In the genomic region with DNA sequence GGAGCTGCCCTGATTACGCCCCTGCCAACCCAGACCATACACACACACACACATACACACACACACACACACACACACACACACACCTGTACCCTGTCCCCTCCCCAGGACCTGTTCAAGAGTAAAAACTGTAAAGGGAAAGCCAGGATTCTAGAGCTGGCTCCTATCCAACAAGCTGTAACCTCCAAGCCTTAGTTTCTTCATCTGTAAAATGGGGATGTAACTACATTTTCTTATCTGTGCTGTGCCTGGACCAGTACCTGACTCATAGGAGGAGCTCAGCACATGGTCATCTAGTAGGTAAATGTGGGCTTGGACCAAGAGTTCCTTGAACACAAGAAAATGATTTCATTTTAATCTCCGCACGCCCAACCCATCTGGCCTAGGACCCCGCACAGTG, we compare ENCODE assay signal across 13 cellular contexts.
DNase-seq lines count a peak whose midpoint lies in the region; ATAC-seq, FAIRE-seq and TF ChIP-seq lines count a peak whose summit lies in the region.
"Had no signal": no experiment of that assay in that cellular context is flagged by ENCODE, and none has a peak within 500 bp of the region (broad histone marks: within the 10 kb centered on the region; RNA-seq: fewer than 3 reads in every experiment).

No MANE protein-coding gene starts in this region.

- whole genome bisulfite sequencing in A549 (ENCODE audit: missing lambda C conversion rate) = 97% methylated on average over 4 of the region's 4 CpGs
- 100% methylated on average over 3 of the region's 4 CpGs; no CpG with 5 or more reads in 1 of the 2 donors for WGBS in gastroesophageal sphincter (ENCODE audit: low coverage in 1 of 2), 2 donors
- WGBS in trophoblast cell (ENCODE audit: extremely low coverage, insufficient coverage, insufficient read length) = no CpG with 5 or more reads among the region's 4 CpGs

- H2AK5ac ChIP-seq in trophoblast cell (ENCODE audit: low read length) = no peak overlapping the region

- H2BK120ac ChIP-seq in trophoblast cell (ENCODE audit: insufficient read depth, low read length, poor library complexity) = no peak overlapping the region

- no peak overlapping the region for H4K8ac ChIP-seq in trophoblast cell (ENCODE audit: low read depth, low read length)

- no peaks in the 10 kb centered on the region for H3K9me3 Mint-ChIP-seq in astrocyte (ENCODE audit: unreplicated experiment)
- H3K9me3 Mint-ChIP-seq: CD4-positive, alpha-beta T cell had no signal

- TF ChIP-seq CTCF in A549 (IDR thresholded peaks at IDR 0.05) (no peak), astrocyte (IDR thresholded peaks at IDR 0.05; ENCODE audit: insufficient read depth, low read depth, low read length) (no peak), gastroesophageal sphincter (IDR thresholded peaks at IDR 0.05) (no peak)

- no peak overlapping the region for H4K12ac ChIP-seq in trophoblast cell (ENCODE audit: low read depth, low read length)

- ATAC-seq in A549 = no peak
- ATAC-seq in gastroesophageal sphincter = no peak

- H3K4ac ChIP-seq in trophoblast cell (ENCODE audit: low read depth, low read length) = no peak overlapping the region

- peaks cover 16% of the 10 kb centered on the region for H3K4me1 Mint-ChIP-seq in astrocyte (ENCODE audit: low read depth, unreplicated experiment)

- H3K36me3 Mint-ChIP-seq in astrocyte (ENCODE audit: low read depth, unreplicated experiment) = peaks cover 5% of the 10 kb centered on the region

- no peak overlapping the region for H3K18ac ChIP-seq in trophoblast cell (ENCODE audit: low read length)

- H3K79me2 ChIP-seq in astrocyte (ENCODE audit: insufficient read depth, low read length) (peaks cover 49% of the 10 kb centered on the region), trophoblast cell (ENCODE audit: control insufficient read depth, insufficient read depth, low read length, poor library complexity) (no peaks in the 10 kb centered on the region)

- no peak for TF ChIP-seq EP300 in A549 (IDR thresholded peaks at IDR 0.05)
- no peak for TF ChIP-seq EP300 in gastroesophageal sphincter (IDR thresholded peaks at IDR 0.05)

- H3K14ac ChIP-seq in trophoblast cell (ENCODE audit: low read length) = no peak overlapping the region

- H3K9me3 ChIP-seq in A549 (no peaks in the 10 kb centered on the region), astrocyte (ENCODE audit: insufficient read depth, low read depth, low read length) (no peaks in the 10 kb centered on the region), gastroesophageal sphincter (no peaks in the 10 kb centered on the region), trophoblast cell (ENCODE audit: insufficient read depth, low read depth, low read length) (no peaks in the 10 kb centered on the region)

- H3K4me2 ChIP-seq in A549 (no peak overlapping the region), astrocyte (ENCODE audit: low read length) (no peak overlapping the region), trophoblast cell (ENCODE audit: low read length) (no peak overlapping the region)

- H3K4me3 ChIP-seq in A549 (no peak overlapping the region), astrocyte (ENCODE audit: insufficient read depth, low read depth, low read length) (no peak overlapping the region), gastroesophageal sphincter (no peak overlapping the region), trophoblast cell (ENCODE audit: low read depth, low read length) (no peak overlapping the region)

- H2BK5ac ChIP-seq in trophoblast cell (ENCODE audit: low read depth, low read length, poor library complexity) = no peak overlapping the region

- H3K9ac ChIP-seq in astrocyte (ENCODE audit: low read length) = peak overlapping the region; percentile 1
- H3K9ac ChIP-seq in trophoblast cell (ENCODE audit: low read length) = no peak overlapping the region

- peaks cover 83% of the 10 kb centered on the region for H4K20me1 ChIP-seq in astrocyte (ENCODE audit: insufficient read depth, low read length)

- CTCF ChIA-PET in A549 (lab: Yijun Ruan, JAX) = interaction anchor here (0.7 to 14.8 kb wide), 34 partner anchors 8 to 1160 kb away, joined by 3 to 373 read pairs (median 4); a partner anchor contains a TSS

- no peak overlapping the region for H3K4me3 Mint-ChIP-seq in astrocyte (ENCODE audit: unreplicated experiment)
- H3K4me3 Mint-ChIP-seq: B cell; CD4-positive, alpha-beta T cell; HFFc6 had no signal

- H2AFZ ChIP-seq in astrocyte (ENCODE audit: low read depth, low read length) = no peak overlapping the region
- H2AFZ ChIP-seq in trophoblast cell (ENCODE audit: insufficient read depth, low read length, poor library complexity) = no peak overlapping the region

- peaks cover 38% of the 10 kb centered on the region for H3K4me1 ChIP-seq in A549
- H3K4me1 ChIP-seq in astrocyte (ENCODE audit: insufficient read depth, low read length) = peaks cover 25% of the 10 kb centered on the region
- H3K4me1 ChIP-seq in gastroesophageal sphincter = peaks cover 0 to 63% (median 26%) of the 10 kb centered on the region in 3 donors
- peaks cover 6 to 13% of the 10 kb centered on the region in 2 experiments for H3K4me1 ChIP-seq in trophoblast cell (ENCODE audit: control insufficient read depth in 1 of 2, insufficient read depth in 2 of 2, low read length in 2 of 2)

- no peak overlapping the region for H2BK12ac ChIP-seq in trophoblast cell (ENCODE audit: low read length)

- no peak overlapping the region for H3K27ac Mint-ChIP-seq in astrocyte (ENCODE audit: unreplicated experiment)
- H3K27ac Mint-ChIP-seq: B cell; CD4-positive, alpha-beta T cell; HFFc6 had no signal

- H3K27me3 ChIP-seq in astrocyte (ENCODE audit: insufficient read depth, low read length) (no peaks in the 10 kb centered on the region), gastroesophageal sphincter (no peaks in the 10 kb centered on the region), trophoblast cell (ENCODE audit: insufficient read depth, low read length) (no peaks in the 10 kb centered on the region)

- DNase-seq in A549 (ENCODE audit: low read depth in 1 of 2, low spot score in 1 of 2) (no peak), astrocyte (ENCODE audit: low read depth) (no peak), trophoblast cell (no peak), NCI-H146 (lab: John Stamatoyannopoulos, UW) (no peak), NOMO-1 treated with DMSO at 0.1 percent for 48 hours (lab: John Stamatoyannopoulos, UW; ENCODE audit: unreplicated experiment) (no peak)
- no peak for DNase-seq in activated CD8-positive, alpha-beta memory T cell treated with anti-CD3 and anti-CD28 coated beads, Interleukin-2, amount 50 U/mL, for 48 hours
- DNase-seq: DMS 273 treated with DMSO at 0.1 percent for 48 hours had no signal

- no peak overlapping the region for H3K23ac ChIP-seq in trophoblast cell (ENCODE audit: low read length)

- peaks cover 5% of the 10 kb centered on the region for H3K79me1 ChIP-seq in trophoblast cell (ENCODE audit: low read length)

- POLR2A ChIA-PET in A549 (lab: Yijun Ruan, JAX) = interaction anchor here (0.6 kb wide), 1 partner anchor 992 kb away, joined by 3 read pairs; no protein-coding TSS in a partner anchor

- H3K27ac ChIP-seq in A549 (peak overlapping the region in 1 of 2 experiments; percentile 88; a peak in 3 of 6 replicates), astrocyte (ENCODE audit: low read depth, low read length) (no peak overlapping the region), gastroesophageal sphincter (peak overlapping the region in 3 of 4 donors; percentile 82 to 83 (median 82)), trophoblast cell (ENCODE audit: low read depth, low read length) (no peak overlapping the region)

- no peak for TF ChIP-seq POLR2A in A549 (IDR thresholded peaks at IDR 0.05; ENCODE audit: low read length)
- no peak for TF ChIP-seq POLR2A in gastroesophageal sphincter (IDR thresholded peaks at IDR 0.05)

- TF ChIP-seq RAD21 in A549 (conservative IDR thresholded peaks at IDR 0.05 in 1 of 2, IDR thresholded peaks at IDR 0.05 in 1 of 2) = no peak

- peaks cover under 1% of the 10 kb centered on the region for H3K36me3 ChIP-seq in astrocyte (ENCODE audit: insufficient read depth, low read length)
- H3K36me3 ChIP-seq in gastroesophageal sphincter = peaks cover 0 to 33% of the 10 kb centered on the region in 2 donors
- peaks cover 43 to 45% of the 10 kb centered on the region in 2 experiments for H3K36me3 ChIP-seq in trophoblast cell (ENCODE audit: control insufficient read depth in 1 of 2, insufficient read depth in 2 of 2, low read length in 2 of 2)

- H4K91ac ChIP-seq in trophoblast cell (ENCODE audit: low read depth, low read length) = peak overlapping the region; percentile 3

- FAIRE-seq in A549 (lab: Jason Lieb, UNC) (no peak), astrocyte (lab: Jason Lieb, UNC) (no peak)
- FAIRE-seq: H1, HTR-8/SVneo had no signal

- no peaks in the 10 kb centered on the region for H3K27me3 Mint-ChIP-seq in astrocyte (ENCODE audit: low read depth, unreplicated experiment)
- H3K27me3 Mint-ChIP-seq: CD4-positive, alpha-beta T cell had no signal

TF ChIP-seq in A549, 52 proteins besides CTCF, POLR2A, EP300 and RAD21:
- TF ChIP-seq CHD4 (IDR thresholded peaks at IDR 0.05; ENCODE audit: borderline replicate concordance) = no peak
- no peak for TF ChIP-seq RARB (CRISPR knock-in tag; IDR thresholded peaks at IDR 0.05)
- TF ChIP-seq KDM1A (IDR thresholded peaks at IDR 0.05; ENCODE audit: low read depth) = 0 out of 2 replicates have a peak, but pooled peaks have one; percentile 25
- TF ChIP-seq, protein P1, sequence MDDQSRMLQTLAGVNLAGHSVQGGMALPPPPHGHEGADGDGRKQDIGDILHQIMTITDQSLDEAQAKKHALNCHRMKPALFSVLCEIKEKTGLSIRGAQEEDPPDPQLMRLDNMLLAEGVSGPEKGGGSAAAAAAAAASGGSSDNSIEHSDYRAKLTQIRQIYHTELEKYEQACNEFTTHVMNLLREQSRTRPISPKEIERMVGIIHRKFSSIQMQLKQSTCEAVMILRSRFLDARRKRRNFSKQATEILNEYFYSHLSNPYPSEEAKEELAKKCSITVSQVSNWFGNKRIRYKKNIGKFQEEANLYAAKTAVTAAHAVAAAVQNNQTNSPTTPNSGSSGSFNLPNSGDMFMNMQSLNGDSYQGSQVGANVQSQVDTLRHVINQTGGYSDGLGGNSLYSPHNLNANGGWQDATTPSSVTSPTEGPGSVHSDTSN (IDR thresholded peaks at IDR 0.05) = no peak

Comparison
In these comparisons a context has a peak if more than half of its experiments do, and no peak if none do; other contexts are left out.
1. H3K27ac ChIP-seq: peak in gastroesophageal sphincter (3 of 4); none in astrocyte (single experiment) and trophoblast cell (single experiment).